Comparison of ENCODE assay signal across 22 cellular contexts in the genomic region with DNA sequence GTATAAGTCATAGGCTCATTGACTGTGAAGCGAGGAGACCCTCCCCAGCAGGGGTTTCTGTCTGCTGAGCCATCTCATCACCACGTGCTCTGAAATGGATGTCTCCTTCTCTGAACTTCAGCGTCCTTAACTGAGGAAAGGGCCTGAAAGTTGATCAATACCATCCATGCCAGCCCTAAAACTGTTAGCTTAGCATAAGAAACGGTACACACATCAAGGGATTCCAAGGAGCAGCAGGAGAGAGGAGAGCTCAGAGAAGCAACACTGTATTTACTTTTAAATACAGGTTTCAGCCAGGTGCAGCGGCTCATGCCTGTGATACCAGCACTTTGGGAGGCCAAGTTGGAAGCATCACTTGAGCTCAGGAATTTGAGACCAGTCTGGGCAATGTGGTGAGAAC.
DNase-seq lines count a peak whose midpoint lies in the region; FAIRE-seq and TF ChIP-seq lines count a peak whose summit lies in the region.
"Had no signal": no experiment of that assay in that cellular context is flagged by ENCODE, and none has a peak within 500 bp of the region (broad histone marks: within the 10 kb centered on the region; RNA-seq: fewer than 3 reads in every experiment).

No MANE protein-coding gene starts in this region.

- H4K8ac ChIP-seq in H1 (ENCODE audit: extremely low read depth, insufficient read depth, low read length): no peak overlapping the region
- H4K8ac ChIP-seq in trophoblast cell (ENCODE audit: low read depth, low read length): no peak overlapping the region

- no peak for TF ChIP-seq CTCF in right atrium auricular region (IDR thresholded peaks at IDR 0.05)
- TF ChIP-seq CTCF in left ventricle myocardium inferior (IDR thresholded peaks at IDR 0.05; ENCODE audit: borderline replicate concordance): no peak
- TF ChIP-seq CTCF in H1 (IDR thresholded peaks at IDR 0.05; ENCODE audit: control extremely low read depth in 1 of 3, insufficient read depth in 1 of 3, low read depth in 1 of 3, low read length in 3 of 3): no peak
- no peak for TF ChIP-seq CTCF in osteocyte (IDR thresholded peaks at IDR 0.05)
- no peak for TF ChIP-seq CTCF in esophagus squamous epithelium (IDR thresholded peaks at IDR 0.05)
- TF ChIP-seq CTCF in RWPE1 (conservative IDR thresholded peaks at IDR 0.05; ENCODE audit: low read depth): no peak

- H2BK12ac ChIP-seq in H1 (ENCODE audit: low read depth, low read length) (no peak overlapping the region), trophoblast cell (ENCODE audit: low read length) (no peak overlapping the region)

- FAIRE-seq in H1 (lab: Jason Lieb, UNC): peak; percentile 74
- FAIRE-seq: A204.1, G401.6, GM18507 had no signal

- peak overlapping the region in 1 of 2 experiments; percentile 44; a peak in 2 of 4 replicates for H3K4me2 ChIP-seq in H1 (ENCODE audit: insufficient read depth in 1 of 2, low read depth in 2 of 2, low read length in 2 of 2)
- no peak overlapping the region for H3K4me2 ChIP-seq in trophoblast cell (ENCODE audit: low read length)

- H3K9me3 ChIP-seq in right atrium auricular region (peaks cover 0 to 21% of the 10 kb centered on the region in 2 donors), left ventricle myocardium inferior (replicated peaks) (peaks cover 39% of the 10 kb centered on the region), H1 (ENCODE audit: insufficient read depth in 2 of 2, low read depth in 1 of 2, low read length in 1 of 2) (peaks cover 13 to 18% of the 10 kb centered on the region in 2 experiments), trophoblast cell (ENCODE audit: insufficient read depth, low read depth, low read length) (peaks cover 11% of the 10 kb centered on the region), esophagus squamous epithelium (peaks cover 0 to 13% (median 7%) of the 10 kb centered on the region in 3 donors)

- WGBS in H1 (ENCODE audit: extremely low coverage in 1 of 2, insufficient coverage in 1 of 2, insufficient read length in 1 of 2, insufficient replicate concordance in 2 of 2, low coverage in 1 of 2, low lambda C conversion rate in 2 of 2, missing lambda C conversion rate in 1 of 2), 2 experiments: 45% methylated on average over 5 of the region's 5 CpGs; no CpG with 5 or more reads in 1 of the 2 experiments
- no CpG with 5 or more reads among the region's 5 CpGs for WGBS in trophoblast cell (ENCODE audit: extremely low coverage, insufficient coverage, insufficient read length)
- WGBS in esophagus squamous epithelium, 2 donors: 45 to 60% methylated on average over 4 to 5 of the region's 5 CpGs

- H3K14ac ChIP-seq in H1 (ENCODE audit: insufficient read length) (no peak overlapping the region), trophoblast cell (ENCODE audit: low read length) (no peak overlapping the region)

- H3K18ac ChIP-seq in H1 (ENCODE audit: extremely low read depth, low read length) (no peak overlapping the region), trophoblast cell (ENCODE audit: low read length) (no peak overlapping the region)

- H3K4me1 ChIP-seq in right atrium auricular region (no peaks in the 10 kb centered on the region), left ventricle myocardium inferior (no peaks in the 10 kb centered on the region), H1 (replicated peaks in 1 of 4; ENCODE audit: control insufficient read depth in 3 of 4, insufficient read depth in 4 of 4, low read length in 3 of 4) (peaks cover 0 to 9% (median 4%) of the 10 kb centered on the region in 4 experiments; a peak in 6 of 7 replicates), trophoblast cell (ENCODE audit: control insufficient read depth in 1 of 2, insufficient read depth in 2 of 2, low read length in 2 of 2) (no peaks in the 10 kb centered on the region), esophagus squamous epithelium (no peaks in the 10 kb centered on the region)
- H3K4me1 ChIP-seq: HAP-1 had no signal

- no peaks in the 10 kb centered on the region; the same call in 1 of the 2 replicates for H3K23me2 ChIP-seq in H1 (ENCODE audit: low read depth, low read length)

- H3K4ac ChIP-seq in H1 (replicated peaks; ENCODE audit: insufficient read length, low read depth, low read length) (no peak overlapping the region), trophoblast cell (ENCODE audit: low read depth, low read length) (no peak overlapping the region)

- H3K9ac ChIP-seq in H1 (replicated peaks in 1 of 4; ENCODE audit: extremely low read depth in 1 of 4, low read depth in 3 of 4, low read length in 3 of 4): no peak overlapping the region
- H3K9ac ChIP-seq in trophoblast cell (ENCODE audit: low read length): no peak overlapping the region

- H3K79me1 ChIP-seq in H1 (ENCODE audit: low read depth, low read length): no peaks in the 10 kb centered on the region
- no peaks in the 10 kb centered on the region for H3K79me1 ChIP-seq in trophoblast cell (ENCODE audit: low read length)

- H4K20me1 ChIP-seq in H1 (replicated peaks in 1 of 2; ENCODE audit: control insufficient read depth in 1 of 2, insufficient read depth in 2 of 2, low read length in 2 of 2): no peaks in the 10 kb centered on the region

- H3K23ac ChIP-seq in H1 (ENCODE audit: insufficient read length) (no peak overlapping the region), trophoblast cell (ENCODE audit: low read length) (no peak overlapping the region)

- H3K4me3 Mint-ChIP-seq in osteocyte (ENCODE audit: unreplicated experiment): no peak overlapping the region
- H3K4me3 Mint-ChIP-seq: CD8-positive, alpha-beta memory T cell had no signal

- H2BK120ac ChIP-seq in H1 (replicated peaks; ENCODE audit: low read depth, low read length) (no peak overlapping the region), trophoblast cell (ENCODE audit: insufficient read depth, low read length, poor library complexity) (no peak overlapping the region)

- no peak overlapping the region for H4K5ac ChIP-seq in H1 (ENCODE audit: insufficient read length, low read depth, low read length)

- no peak for TF ChIP-seq RAD21 in H1 (IDR thresholded peaks at IDR 0.05 in 1 of 2, conservative IDR thresholded peaks at IDR 0.05 in 1 of 2; ENCODE audit: low read depth in 2 of 2, low read length in 2 of 2)

- H3K4me1 Mint-ChIP-seq in osteocyte (ENCODE audit: unreplicated experiment): no peaks in the 10 kb centered on the region
- H3K4me1 Mint-ChIP-seq: CD8-positive, alpha-beta memory T cell had no signal

- intact Hi-C loops in left ventricle myocardium inferior (cut with micrococcal nuclease) (no loop called here), esophagus squamous epithelium (cut with DNase I) (no loop called here)

- H3K27me3 ChIP-seq in right atrium auricular region (no peaks in the 10 kb centered on the region), left ventricle myocardium inferior (ENCODE audit: low read depth) (no peaks in the 10 kb centered on the region), H1 (replicated peaks in 1 of 4; ENCODE audit: control insufficient read depth in 3 of 4, extremely low read depth in 1 of 4, insufficient read depth in 3 of 4, low read length in 3 of 4) (peaks cover 0 to 2% (median 0%) of the 10 kb centered on the region in 4 experiments; a peak in 4 of 7 replicates), trophoblast cell (ENCODE audit: insufficient read depth, low read length) (no peaks in the 10 kb centered on the region), esophagus squamous epithelium (peaks cover 0 to 21% (median 0%) of the 10 kb centered on the region in 4 donors)

- H3K27me3 Mint-ChIP-seq in osteocyte (ENCODE audit: unreplicated experiment): peaks cover 41% of the 10 kb centered on the region

- H2AFZ ChIP-seq in H1 (ENCODE audit: low read length) (no peak overlapping the region), trophoblast cell (ENCODE audit: insufficient read depth, low read length, poor library complexity) (no peak overlapping the region)

- H3K36me3 Mint-ChIP-seq in osteocyte (ENCODE audit: unreplicated experiment): no peaks in the 10 kb centered on the region

- H2BK20ac ChIP-seq in H1 (ENCODE audit: low read length): no peak overlapping the region

- TF ChIP-seq POLR2A in H1 (IDR thresholded peaks at IDR 0.05; ENCODE audit: control extremely low read depth in 1 of 2, low read depth in 2 of 2, low read length in 2 of 2) (no peak), esophagus squamous epithelium (IDR thresholded peaks at IDR 0.05) (no peak)

- no peak overlapping the region for H2BK5ac ChIP-seq in H1 (ENCODE audit: low read depth, low read length)
- no peak overlapping the region for H2BK5ac ChIP-seq in trophoblast cell (ENCODE audit: low read depth, low read length, poor library complexity)

- no peak for TF ChIP-seq EP300 in H1 (IDR thresholded peaks at IDR 0.05; ENCODE audit: borderline replicate concordance in 1 of 2, low read depth in 2 of 2, low read length in 2 of 2)

- H3K4me3 ChIP-seq in right atrium auricular region (no peak overlapping the region), left ventricle myocardium inferior (no peak overlapping the region), H1 (ENCODE audit: extremely low read depth in 1 of 4, insufficient read depth in 2 of 4, low read depth in 3 of 4, low read length in 4 of 4) (no peak overlapping the region), trophoblast cell (ENCODE audit: low read depth, low read length) (no peak overlapping the region), esophagus squamous epithelium (no peak overlapping the region)
- H3K4me3 ChIP-seq: HAP-1 had no signal

- no peak overlapping the region for H2AK5ac ChIP-seq in H1 (ENCODE audit: low read depth, low read length)
- no peak overlapping the region for H2AK5ac ChIP-seq in trophoblast cell (ENCODE audit: low read length)

- no peak overlapping the region for H3K56ac ChIP-seq in H1 (replicated peaks; ENCODE audit: insufficient read length, low read depth, low read length)

- H3K79me2 ChIP-seq in H1 (ENCODE audit: control insufficient read depth in 1 of 2, insufficient read depth in 2 of 2, low read length in 2 of 2): no peaks in the 10 kb centered on the region
- H3K79me2 ChIP-seq in trophoblast cell (ENCODE audit: control insufficient read depth, insufficient read depth, low read length, poor library complexity): no peaks in the 10 kb centered on the region

- DNase-seq in right atrium auricular region (ENCODE audit: low spot score) (peak; percentile 44), left ventricle myocardium inferior (no peak), H1 (ENCODE audit: low read depth in 1 of 2, low spot score in 2 of 2) (peak in 1 of 2 experiments; percentile 40), osteocyte (ENCODE audit: extremely low spot score, unreplicated experiment) (peak; percentile 19), trophoblast cell (no peak), esophagus squamous epithelium (lab: John Stamatoyannopoulos, UW) (no peak), RWPE1 (ENCODE audit: low spot score) (no peak)
- DNase-seq: Calu3; CD8-positive, alpha-beta memory T cell; KG1; NCI-H1092 treated with DMSO at 0.1 percent for 48 hours; NCI-H146; NCI-H2029 treated with DMSO at 0.1 percent for 48 hours; NCI-H226; NCI-H510A treated with DMSO at 0.1 percent for 48 hours; NCI-H748 treated with DMSO at 0.1 percent for 48 hours; SIG-M5 had no signal

- CTCF ChIA-PET in H1 (lab: Charles Lee; ENCODE audit: partially characterized antibody) (interaction anchor here (1.3 to 2.7 kb wide), 7 partner anchors 14 to 310 kb away, joined by 3 to 10 read pairs (median 4); no protein-coding TSS in a partner anchor), RWPE1 (lab: Yijun Ruan, JAX) (interaction anchor here (0.5 kb wide), 1 partner anchor 21 kb away, joined by 3 read pairs; no protein-coding TSS in a partner anchor)

- H2BK15ac ChIP-seq in H1 (ENCODE audit: low read length): no peak overlapping the region

- H3K27ac ChIP-seq in right atrium auricular region: no peak overlapping the region
- no peak overlapping the region for H3K27ac ChIP-seq in left ventricle myocardium inferior (replicated peaks)
- H3K27ac ChIP-seq in H1 (ENCODE audit: low read depth, low read length): no peak overlapping the region; the same call in 1 of the 2 replicates
- no peak overlapping the region for H3K27ac ChIP-seq in trophoblast cell (ENCODE audit: low read depth, low read length)
- no peak overlapping the region for H3K27ac ChIP-seq in esophagus squamous epithelium
- no peak overlapping the region for H3K27ac ChIP-seq in RWPE1
- H3K27ac ChIP-seq: C4-2B had no signal

- no peak overlapping the region for H3K27ac Mint-ChIP-seq in osteocyte (ENCODE audit: unreplicated experiment)

- no peak overlapping the region for H4K91ac ChIP-seq in H1 (replicated peaks; ENCODE audit: insufficient read length, low read length)
- H4K91ac ChIP-seq in trophoblast cell (ENCODE audit: low read depth, low read length): no peak overlapping the region

- H3K9me3 Mint-ChIP-seq in osteocyte (ENCODE audit: unreplicated experiment): peaks cover 16% of the 10 kb centered on the region

- H3K36me3 ChIP-seq in right atrium auricular region (no peaks in the 10 kb centered on the region), left ventricle myocardium inferior (no peaks in the 10 kb centered on the region), H1 (ENCODE audit: control insufficient read depth in 2 of 4, insufficient read depth in 4 of 4, low read length in 3 of 4) (no peaks in the 10 kb centered on the region), trophoblast cell (ENCODE audit: control insufficient read depth in 1 of 2, insufficient read depth in 2 of 2, low read length in 2 of 2) (no peaks in the 10 kb centered on the region), esophagus squamous epithelium (no peaks in the 10 kb centered on the region)
- H3K36me3 ChIP-seq: HAP-1 had no signal

- no peak overlapping the region for H4K12ac ChIP-seq in trophoblast cell (ENCODE audit: low read depth, low read length)

- POLR2A ChIA-PET in H1 (lab: Charles Lee; ENCODE audit: partially characterized antibody): no interaction called here
- POLR2A ChIA-PET in RWPE1 (lab: Yijun Ruan, JAX; ENCODE audit: low non-redundant PET): no interaction called here

Comparison
In these comparisons a context has a peak if more than half of its experiments do, and no peak if none do; other contexts are left out.
1. DNase-seq: peak in right atrium auricular region (single experiment) and osteocyte (single experiment); none in left ventricle myocardium inferior (single experiment), trophoblast cell (0 of 2), esophagus squamous epithelium (single experiment) and RWPE1 (single experiment).